Comparison of ENCODE assay signal across 18 cellular contexts in the genomic region with DNA sequence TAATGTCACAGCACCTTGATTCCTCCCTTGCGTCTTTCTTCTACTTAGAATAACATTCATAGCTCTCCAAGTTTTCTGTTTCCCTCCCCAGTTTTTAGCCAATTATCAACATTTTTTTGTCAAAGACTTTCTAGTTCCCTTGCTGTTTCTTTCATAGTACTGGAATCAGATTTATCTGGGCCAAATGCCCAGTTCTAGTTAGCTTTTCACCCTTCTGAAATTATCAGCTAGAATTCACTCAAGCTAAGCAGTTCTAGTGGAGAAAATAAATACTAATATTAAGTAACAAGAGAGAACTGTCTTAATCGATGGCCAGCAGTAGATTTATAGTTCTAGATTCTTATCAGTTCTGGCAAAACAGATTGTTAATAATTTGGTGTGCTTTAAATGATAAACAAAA. TPM values are rescaled to one million over a fixed set of nuclear protein-coding genes. Genes with fewer than 3 reads are reported as not detected.
DNase-seq lines count a peak whose midpoint lies in the region; ATAC-seq and TF ChIP-seq lines count a peak whose summit lies in the region.
"Had no signal": no experiment of that assay in that cellular context is flagged by ENCODE, and none has a peak within 500 bp of the region (broad histone marks: within the 10 kb centered on the region; RNA-seq: fewer than 3 reads in every experiment).

No MANE protein-coding gene starts in this region.

- TF ChIP-seq CTCF in astrocyte of the cerebellum (IDR thresholded peaks at IDR 0.05; ENCODE audit: low read depth, low read length, missing control alignments) (no peak), type B pancreatic cell (conservative IDR thresholded peaks at IDR 0.05) (no peak), endodermal cell (conservative IDR thresholded peaks at IDR 0.05) (no peak)

- no peak overlapping the region for H2AFZ ChIP-seq in ACC112 (ENCODE audit: low read length, unreplicated experiment)

- H3K36me3 Mint-ChIP-seq in type B pancreatic cell (peaks cover 5% of the 10 kb centered on the region), endodermal cell (ENCODE audit: low read depth) (no peaks in the 10 kb centered on the region)
- H3K36me3 Mint-ChIP-seq: T-cell had no signal

- peak overlapping the region; percentile 99 for H3K27ac ChIP-seq in ACC112 (ENCODE audit: low read depth, low read length)
- no peak overlapping the region for H3K27ac ChIP-seq in endodermal cell (ENCODE audit: low read depth, low read length)

- intact Hi-C loops in sciatic nerve (cut with DNase I) = no loop called here

- H3K9me3 ChIP-seq in endodermal cell (ENCODE audit: control insufficient read depth, low read length) = no peaks in the 10 kb centered on the region
- H3K9me3 ChIP-seq: body of pancreas had no signal

- no peaks in the 10 kb centered on the region for H3K27me3 ChIP-seq in ACC112 (ENCODE audit: insufficient read depth, low read length)
- H3K27me3 ChIP-seq in endodermal cell (ENCODE audit: control insufficient read depth, insufficient read depth, low read length, poor library complexity, severe bottlenecking) = no peaks in the 10 kb centered on the region
- H3K27me3 ChIP-seq: body of pancreas had no signal

- H3K4me3 ChIP-seq in ACC112 (ENCODE audit: low read depth, low read length) (peak overlapping the region; percentile 18; the same call in 1 of the 2 replicates), astrocyte of the cerebellum (ENCODE audit: low read depth, low read length) (no peak overlapping the region), endodermal cell (ENCODE audit: low read length) (no peak overlapping the region)
- H3K4me3 ChIP-seq: body of pancreas had no signal

- peak; percentile 60 for ATAC-seq in sciatic nerve
- no peak for ATAC-seq in HG03521 (IDR thresholded peaks at IDR 0.05; ENCODE audit: unreplicated experiment)
- ATAC-seq: body of pancreas, T-cell had no signal

- H3K79me2 ChIP-seq in ACC112 (ENCODE audit: control insufficient read depth, insufficient read depth, low read length, unreplicated experiment) = peaks cover 8% of the 10 kb centered on the region

- H3K4me3 Mint-ChIP-seq in type B pancreatic cell (no peak overlapping the region), endodermal cell (no peak overlapping the region)
- H3K4me3 Mint-ChIP-seq: T-cell had no signal

- H3K36me3 ChIP-seq in ACC112 (ENCODE audit: insufficient read depth, low read length) (peaks cover 3% of the 10 kb centered on the region), endodermal cell (ENCODE audit: control insufficient read depth, insufficient read depth, low read length) (no peaks in the 10 kb centered on the region)

- H3K4me1 Mint-ChIP-seq in type B pancreatic cell (ENCODE audit: unreplicated experiment) (peaks cover 19% of the 10 kb centered on the region), endodermal cell (peaks cover 3% of the 10 kb centered on the region)
- H3K4me1 Mint-ChIP-seq: T-cell had no signal

- no peak overlapping the region for H3K9ac ChIP-seq in endodermal cell (ENCODE audit: extremely low read depth, low read length, poor library complexity, severe bottlenecking)

- H3K4me1 ChIP-seq in ACC112 (ENCODE audit: control insufficient read depth, insufficient read depth, low read length, unreplicated experiment) (peaks cover 97% of the 10 kb centered on the region), endodermal cell (ENCODE audit: control insufficient read depth, insufficient read depth, low read length) (no peaks in the 10 kb centered on the region)

- peak; percentile 47 for DNase-seq in astrocyte of the cerebellum (ENCODE audit: low read depth)
- peak; percentile 83 for DNase-seq in fibroblast of peridontal ligament (ENCODE audit: extremely low read depth)
- DNase-seq in sciatic nerve (ENCODE audit: low spot score) = no peak
- no peak for DNase-seq in type B pancreatic cell (ENCODE audit: extremely low spot score, unreplicated experiment)
- DNase-seq in endodermal cell = no peak
- no peak for DNase-seq in NCI-H2171 (lab: John Stamatoyannopoulos, UW)
- DNase-seq: activated CD8-positive, alpha-beta memory T cell treated with anti-CD3 and anti-CD28 coated beads for 24 hours; body of pancreas; COR-L47; head of caudate nucleus; NCI-H2029; NCI-H774; posterior cingulate gyrus; substantia nigra; T-cell had no signal

- H3K9me3 Mint-ChIP-seq in type B pancreatic cell = no peaks in the 10 kb centered on the region
- no peaks in the 10 kb centered on the region for H3K9me3 Mint-ChIP-seq in endodermal cell
- H3K9me3 Mint-ChIP-seq: T-cell had no signal

- no peak overlapping the region for H3K27ac Mint-ChIP-seq in type B pancreatic cell
- no peak overlapping the region for H3K27ac Mint-ChIP-seq in endodermal cell
- H3K27ac Mint-ChIP-seq: T-cell had no signal

- in situ Hi-C loops in astrocyte of the cerebellum (cut with HindIII; ENCODE audit: low sequenced_read_pairs) = no loop called here

- WGBS in endodermal cell (ENCODE audit: insufficient coverage in 1 of 2, insufficient read length in 1 of 2), 2 experiments = 93% methylated on average over 1 of the region's 2 CpGs; no CpG with 5 or more reads in 1 of the 2 experiments

- no peaks in the 10 kb centered on the region for H3K27me3 Mint-ChIP-seq in type B pancreatic cell
- H3K27me3 Mint-ChIP-seq in endodermal cell (ENCODE audit: insufficient read depth) = no peaks in the 10 kb centered on the region
- H3K27me3 Mint-ChIP-seq: T-cell had no signal

RNA-seq across cellular contexts. Expression of a gene that starts 36.2 kb away (rescaled TPM):
- total RNA-seq in sciatic nerve = 139 TPM
- total RNA-seq in type B pancreatic cell (ENCODE audit: low replicate concordance) = 92.5 and 344 TPM in 2 replicates
- 1 to 10 TPM; 2.6 to 3.3 TPM for total RNA-seq in endodermal cell
- polyA plus RNA-seq in endodermal cell (2013, experiment 1 of 2) = 10.0 TPM
- polyA plus RNA-seq in endodermal cell (2013, experiment 2 of 2) = 11.8 TPM
- total RNA-seq: G401 had no signal

Comparison
In these comparisons a context has a peak if more than half of its experiments do, and no peak if none do; other contexts are left out.
1. DNase-seq: peak in astrocyte of the cerebellum (single experiment) and fibroblast of peridontal ligament (single experiment); none in sciatic nerve (single experiment), type B pancreatic cell (single experiment), endodermal cell (single experiment) and NCI-H2171 (single experiment).
2. RNA of a gene that starts 36.2 kb away (total RNA-seq): 139 TPM in sciatic nerve (single experiment) and 92.5 to 344 TPM in type B pancreatic cell; 2.6 to 3.3 TPM in endodermal cell; every median in the first group is over 10 times any median in the second.